In the genomic region with DNA sequence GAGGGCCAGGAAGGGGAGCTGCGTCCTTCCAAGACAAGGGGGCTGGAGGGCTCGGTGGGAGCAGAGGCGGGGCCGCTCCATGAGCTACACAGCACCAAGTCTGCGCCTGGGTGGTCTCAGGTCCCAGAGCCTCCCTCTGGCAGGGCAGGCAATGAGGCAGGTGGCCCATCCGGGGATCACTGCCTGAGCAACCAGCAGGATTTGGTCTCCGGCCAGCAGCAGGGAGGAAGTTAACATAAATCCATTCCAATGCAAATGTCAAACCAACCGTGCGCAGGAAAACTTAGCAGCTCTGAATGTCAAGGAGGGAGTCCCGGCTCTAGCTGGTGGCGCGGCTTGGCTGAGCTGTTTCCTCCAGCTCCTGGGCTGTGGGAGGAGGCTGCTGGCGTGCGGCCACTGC, we compare ENCODE assay signal across 17 cellular contexts. TPM values are rescaled to one million over a fixed set of nuclear protein-coding genes. Genes with fewer than 3 reads are reported as not detected.
A peak's percentile ranks its signal among the peaks of the same experiment; 100 is the strongest.
DNase-seq lines count a peak whose midpoint lies in the region; ATAC-seq and TF ChIP-seq lines count a peak whose summit lies in the region.
"Had no signal": no experiment of that assay in that cellular context is flagged by ENCODE, and none has a peak within 500 bp of the region (broad histone marks: within the 10 kb centered on the region; RNA-seq: fewer than 3 reads in every experiment).

No MANE protein-coding gene starts in this region.

- 4 to 5% methylated on average over 9 to 14 of the region's 14 CpGs for WGBS in lower leg skin, 2 donors

- H3K4me3 ChIP-seq in LNCaP clone FGC (ENCODE audit: low read depth, low read length) (no peak overlapping the region), lower leg skin (ENCODE audit: low read depth, poor library complexity, severe bottlenecking) (no peak overlapping the region)
- H3K4me3 ChIP-seq: mucosa of descending colon had no signal

- DNase-seq in DMS 273 (lab: John Stamatoyannopoulos, UW; ENCODE audit: unreplicated experiment) (peak; percentile 88), LNCaP clone FGC (ENCODE audit: low read depth) (peak; percentile 8), astrocyte of the hippocampus (ENCODE audit: low read depth, low spot score) (peak; percentile 53), left kidney (ENCODE audit: low read depth, low spot score) (peak; percentile 93), lower leg skin (ENCODE audit: low spot score in 2 of 2) (no peak)
- no peak for DNase-seq in stimulated activated CD4-positive, alpha-beta T cell treated with anti-CD3 and anti-CD28 coated beads, Interleukin-2, amount 100 ng/mL, for 24 hours
- DNase-seq: activated CD8-positive, alpha-beta T cell treated with anti-CD3 and anti-CD28 coated beads, Interleukin-2, amount 10 ng/mL, durations not matched to agents 7 days and 5 days; islet precursor cell; mucosa of descending colon; NCI-H510A; SHP77; stimulated activated CD4-positive, alpha-beta T cell treated with anti-CD3 and anti-CD28 coated beads, Interleukin-15, amount 100 ng/mL, for 24 hours had no signal

- no peak for TF ChIP-seq CTCF in LNCaP clone FGC (IDR thresholded peaks at IDR 0.05; ENCODE audit: control insufficient read depth, extremely low read depth, insufficient read depth)
- no peak for TF ChIP-seq CTCF in lower leg skin (IDR thresholded peaks at IDR 0.05)

- TF ChIP-seq POLR2A in lower leg skin (IDR thresholded peaks at IDR 0.05): no peak

- ATAC-seq in GM18498 (IDR thresholded peaks at IDR 0.05; ENCODE audit: unreplicated experiment) (no peak), HG02588 (IDR thresholded peaks at IDR 0.05; ENCODE audit: unreplicated experiment) (no peak)
- ATAC-seq: activated CD8-positive, alpha-beta T cell treated with anti-CD3 and anti-CD28 coated beads, Interleukin-2, amount 10 ng/mL, durations not matched to agents 7 days and 5 days; mucosa of descending colon had no signal

- intact Hi-C loops in lower leg skin (cut with DNase I; ENCODE audit: low total_unique reads): no loop called here

RNA-seq across cellular contexts. Expression of a gene that starts 32.9 kb away (rescaled TPM):
- total RNA-seq in lower leg skin: under 1 TPM in 1 of 4 donors, not detected in 3; 0.13 TPM
- total RNA-seq: activated CD8-positive, alpha-beta T cell treated with anti-CD3 and anti-CD28 coated beads, Interleukin-2, amount 10 ng/mL, durations not matched to agents 7 days and 5 days; activated T-helper 2 cell treated with anti-CD3 and anti-CD28 coated beads, Interferon-gamma antibody, Interleukin-2, Interleukin-4, amounts not matched to agents 10 μg/mL and 5 μg/mL and 100 μg/mL, durations not matched to agents 14 hours and 24 hours and 36 hours; HT1080; mucosa of descending colon; posterior vena cava had no signal

Comparison
In these comparisons a context has a peak if more than half of its experiments do, and no peak if none do; other contexts are left out.
1. DNase-seq: peak in DMS 273 (single experiment), LNCaP clone FGC (single experiment), astrocyte of the hippocampus (single experiment) and left kidney (single experiment); none in lower leg skin (0 of 2) and stimulated activated CD4-positive, alpha-beta T cell treated with anti-CD3 and anti-CD28 coated beads, Interleukin-2, amount 100 ng/mL, for 24 hours (0 of 2).